In genomic region chr11:95711945-95712221, GRCh38 we compare ENCODE assay signal across 21 cellular contexts.
DNase-seq lines count a peak whose midpoint lies in the region; ATAC-seq, FAIRE-seq and TF ChIP-seq lines count a peak whose summit lies in the region.
"Had no signal": no experiment of that assay in that cellular context is flagged by ENCODE, and none has a peak within 500 bp of the region (broad histone marks: within the 10 kb centered on the region; RNA-seq: fewer than 3 reads in every experiment).

No MANE protein-coding gene starts in this region.

- no peaks in the 10 kb centered on the region for H3K27me3 ChIP-seq in psoas muscle (ENCODE audit: insufficient read depth in 3 of 3, low read length in 2 of 3)
- H3K27me3 ChIP-seq: BLaER1 treated with 17β-estradiol and CSF1 and Interleukin-3, amounts not matched to agents 10 nM and 100 nM; esophagus muscularis mucosa; hepatocyte; left lung; stomach had no signal

- no peak for FAIRE-seq in GM12891 (lab: Jason Lieb, UNC)

- H3K4me3 Mint-ChIP-seq in activated naive CD8-positive, alpha-beta T cell treated with anti-CD3 and anti-CD28 coated beads, Interleukin-2, amount 10 ng/mL, durations not matched to agents 7 days and 5 days, result no peak overlapping the region
- H3K4me3 Mint-ChIP-seq: natural killer cell treated with Interleukin-12 subunit alpha and Interleukin-12 subunit beta and Interleukin-15 and Interleukin-18, amount 100 ng/mL, for 72 hours had no signal

- intact Hi-C loops in psoas muscle (cut with DNase I) (no loop called here), left ventricle myocardium superior (cut with micrococcal nuclease) (loop anchor here (2.0 kb wide), 1 partner anchor 555 kb away; no protein-coding TSS in a partner anchor)

- H3K4me3 ChIP-seq in psoas muscle, result no peak overlapping the region
- H3K4me3 ChIP-seq: BLaER1 treated with 17β-estradiol and CSF1 and Interleukin-3, amounts not matched to agents 10 nM and 100 nM; coronary artery; esophagus muscularis mucosa; hepatocyte; left lung; stomach had no signal

- DNase-seq in GM12891 (ENCODE audit: insufficient read length, low spot score) (no peak), NCI-H1048 (lab: John Stamatoyannopoulos, UW) (no peak), psoas muscle (no peak), left ventricle myocardium superior (no peak)
- DNase-seq in activated naive CD8-positive, alpha-beta T cell treated with anti-CD3 and anti-CD28 coated beads, Interleukin-2, amount 10 ng/mL, durations not matched to agents 7 days and 5 days, result no peak
- no peak for DNase-seq in activated effector memory CD4-positive, alpha-beta T cell treated with Interleukin-2 at 50 U/mL for 16 hours
- DNase-seq: activated CD4-positive, alpha-beta T cell treated with anti-CD3 and anti-CD28 coated beads, Interleukin-2, amount 50 U/mL, for 48 hours; left lung; NCI-H226; PC-3; right cardiac atrium; stimulated activated CD4-positive, alpha-beta T cell treated with anti-CD3 and anti-CD28 coated beads, Interleukin-4, amount 100 ng/mL, for 24 hours; stomach; T-helper 2 cell had no signal

- H3K27me3 Mint-ChIP-seq in activated naive CD8-positive, alpha-beta T cell treated with anti-CD3 and anti-CD28 coated beads, Interleukin-2, amount 10 ng/mL, durations not matched to agents 7 days and 5 days, result no peaks in the 10 kb centered on the region

- H3K9me3 Mint-ChIP-seq in activated naive CD8-positive, alpha-beta T cell treated with anti-CD3 and anti-CD28 coated beads, Interleukin-2, amount 10 ng/mL, durations not matched to agents 7 days and 5 days, result no peaks in the 10 kb centered on the region
- H3K9me3 Mint-ChIP-seq: natural killer cell treated with Interleukin-12 subunit alpha and Interleukin-12 subunit beta and Interleukin-15 and Interleukin-18, amount 100 ng/mL, for 72 hours had no signal

- no peaks in the 10 kb centered on the region for H3K9me3 ChIP-seq in psoas muscle
- H3K9me3 ChIP-seq: esophagus muscularis mucosa, left lung, stomach had no signal

- POLR2A ChIA-PET in activated naive CD8-positive, alpha-beta T cell treated with anti-CD3 and anti-CD28 coated beads, Interleukin-2, amount 10 ng/mL, durations not matched to agents 7 days and 5 days (lab: Charles Lee), result no interaction called here

- no peaks in the 10 kb centered on the region for H3K36me3 ChIP-seq in psoas muscle (ENCODE audit: insufficient read depth in 1 of 2, low read depth in 1 of 2)
- H3K36me3 ChIP-seq: BLaER1 treated with 17β-estradiol and CSF1 and Interleukin-3, amounts not matched to agents 10 nM and 100 nM; esophagus muscularis mucosa; left lung; stomach had no signal

- peak; percentile 27 for ATAC-seq in GM19351 (IDR thresholded peaks at IDR 0.05; ENCODE audit: unreplicated experiment)
- peak; percentile 1 for ATAC-seq in HG03064 (IDR thresholded peaks at IDR 0.05; ENCODE audit: low read depth, unreplicated experiment)
- no peak for ATAC-seq in activated naive CD8-positive, alpha-beta T cell treated with anti-CD3 and anti-CD28 coated beads, Interleukin-2, amount 10 ng/mL, durations not matched to agents 7 days and 5 days (ENCODE audit: low read depth)
- no peak for ATAC-seq in psoas muscle
- no peak for ATAC-seq in left ventricle myocardium superior
- ATAC-seq: left lung; natural killer cell treated with Interleukin-12 subunit alpha and Interleukin-12 subunit beta and Interleukin-15 and Interleukin-18, amount 100 ng/mL, for 72 hours; PC-3; right cardiac atrium had no signal

- H3K36me3 Mint-ChIP-seq in activated naive CD8-positive, alpha-beta T cell treated with anti-CD3 and anti-CD28 coated beads, Interleukin-2, amount 10 ng/mL, durations not matched to agents 7 days and 5 days, result peaks cover 1% of the 10 kb centered on the region
- H3K36me3 Mint-ChIP-seq: natural killer cell treated with Interleukin-12 subunit alpha and Interleukin-12 subunit beta and Interleukin-15 and Interleukin-18, amount 100 ng/mL, for 72 hours had no signal

- no peak overlapping the region for H3K27ac ChIP-seq in psoas muscle
- H3K27ac ChIP-seq: BLaER1 treated with 17β-estradiol and CSF1 and Interleukin-3, amounts not matched to agents 10 nM and 100 nM; coronary artery; esophagus muscularis mucosa; hepatocyte; left lung; stomach had no signal

- TF ChIP-seq POLR2A in GM12891 (IDR thresholded peaks at IDR 0.05; ENCODE audit: low read depth, low read length), result no peak

- H3K27ac Mint-ChIP-seq in activated naive CD8-positive, alpha-beta T cell treated with anti-CD3 and anti-CD28 coated beads, Interleukin-2, amount 10 ng/mL, durations not matched to agents 7 days and 5 days, result peak overlapping the region; percentile 44
- H3K27ac Mint-ChIP-seq: natural killer cell treated with Interleukin-12 subunit alpha and Interleukin-12 subunit beta and Interleukin-15 and Interleukin-18, amount 100 ng/mL, for 72 hours had no signal

- H3K4me1 Mint-ChIP-seq in activated naive CD8-positive, alpha-beta T cell treated with anti-CD3 and anti-CD28 coated beads, Interleukin-2, amount 10 ng/mL, durations not matched to agents 7 days and 5 days, result peaks cover 15% of the 10 kb centered on the region

- TF ChIP-seq CTCF in psoas muscle (IDR thresholded peaks at IDR 0.05), result no peak

- WGBS in psoas muscle, 3 donors, result 92 to 94% (median 92%) methylated on average over 3 of the region's 3 CpGs

- no peaks in the 10 kb centered on the region for H3K4me1 ChIP-seq in psoas muscle
- H3K4me1 ChIP-seq: esophagus muscularis mucosa, left lung, stomach had no signal

TF ChIP-seq in GM12891, 5 proteins besides CTCF, POLR2A, EP300 and RAD21:
- TF ChIP-seq POU2F2 (IDR thresholded peaks at IDR 0.05; ENCODE audit: low read depth, low read length), result no peak
- no peak for TF ChIP-seq POLR2AphosphoS5 (IDR thresholded peaks at IDR 0.05; ENCODE audit: low read depth, low read length)
- TF ChIP-seq TAF1 (IDR thresholded peaks at IDR 0.05; ENCODE audit: low read depth, low read length), result no peak
- peak; percentile 41 for TF ChIP-seq SPI1 (IDR thresholded peaks at IDR 0.05; ENCODE audit: low read depth, low read length)
- TF ChIP-seq PAX5 (IDR thresholded peaks at IDR 0.05; ENCODE audit: insufficient read depth, low read length, severe bottlenecking), result no peak

Comparison
In these comparisons a context has a peak if more than half of its experiments do, and no peak if none do; other contexts are left out.
1. ATAC-seq: peak in GM19351 (single experiment) and HG03064 (single experiment); none in activated naive CD8-positive, alpha-beta T cell treated with anti-CD3 and anti-CD28 coated beads, Interleukin-2, amount 10 ng/mL, durations not matched to agents 7 days and 5 days (single experiment), psoas muscle (0 of 4) and left ventricle myocardium superior (single experiment).